In the genomic region with DNA sequence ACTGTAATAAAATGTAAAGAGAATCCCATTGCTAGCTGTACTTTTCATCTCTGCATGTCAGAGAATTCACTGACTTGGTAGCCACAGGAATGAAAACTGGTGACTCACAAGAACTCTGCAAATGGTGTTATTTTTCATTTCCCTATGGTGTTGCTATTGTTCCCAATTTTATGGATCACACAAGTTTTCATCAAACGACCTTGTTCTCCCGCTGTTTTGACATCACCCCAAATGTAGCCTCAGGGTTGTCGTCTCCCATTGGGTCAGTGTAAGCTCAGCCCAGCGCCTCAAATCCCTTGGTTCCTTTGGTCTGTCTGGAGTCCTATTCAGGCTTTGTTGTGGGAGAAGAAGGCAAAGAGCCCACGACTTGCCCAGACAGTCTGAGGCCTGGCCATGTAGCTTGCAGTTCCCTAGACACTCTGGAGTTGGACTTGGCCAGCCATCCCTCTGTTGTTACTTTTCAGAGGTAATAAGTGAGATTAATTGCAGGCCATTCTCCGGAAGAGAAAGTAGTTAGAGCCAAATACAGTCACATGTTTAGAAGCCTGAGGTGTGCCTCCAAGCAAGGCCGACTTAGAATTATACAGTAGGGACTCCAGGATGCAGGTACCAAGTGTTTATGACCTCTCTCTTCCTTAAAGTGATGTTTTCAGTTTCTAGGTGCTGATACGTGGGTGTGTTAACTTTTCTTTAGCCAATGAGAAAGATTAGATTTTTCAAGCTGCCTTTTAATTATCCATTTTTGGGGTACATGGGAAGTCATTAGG, we compare ENCODE assay signal across 9 cellular contexts.
DNase-seq lines count a peak whose midpoint lies in the region; ATAC-seq and TF ChIP-seq lines count a peak whose summit lies in the region.
"Had no signal": no experiment of that assay in that cellular context is flagged by ENCODE, and none has a peak within 500 bp of the region (broad histone marks: within the 10 kb centered on the region; RNA-seq: fewer than 3 reads in every experiment).

No MANE protein-coding gene starts in this region.

- DNase-seq in GM03348 (ENCODE audit: low spot score) = peak; percentile 72
- peak; percentile 73 for DNase-seq in adipocyte (ENCODE audit: low read depth)
- peak; percentile 69 for DNase-seq in sigmoid colon
- no peak for DNase-seq in activated naive CD4-positive, alpha-beta T cell treated with anti-CD3 and anti-CD28 coated beads, Interleukin-2, amount 50 U/mL, for 72 hours (ENCODE audit: low spot score in 2 of 2)
- no peak for DNase-seq in activated CD4-positive, alpha-beta T cell treated with anti-CD3 and anti-CD28 coated beads, Interleukin-2, amount 10 ng/mL, durations not matched to agents 24 days and 14 days
- no peak for DNase-seq in KG1 (lab: John Stamatoyannopoulos, UW)
- DNase-seq: Calu3 had no signal

- no peaks in the 10 kb centered on the region for H3K9me3 Mint-ChIP-seq in activated naive CD4-positive, alpha-beta T cell treated with anti-CD3 and anti-CD28 coated beads, Interleukin-2, amount 50 U/mL, for 72 hours
- H3K9me3 Mint-ChIP-seq in activated CD4-positive, alpha-beta T cell treated with anti-CD3 and anti-CD28 coated beads, Interleukin-2, amount 10 ng/mL, durations not matched to agents 24 days and 14 days = no peaks in the 10 kb centered on the region

- ATAC-seq in gastroesophageal sphincter (peak; percentile 46), GM19397 (IDR thresholded peaks at IDR 0.05; ENCODE audit: unreplicated experiment) (no peak)
- no peak for ATAC-seq in activated naive CD4-positive, alpha-beta T cell treated with anti-CD3 and anti-CD28 coated beads, Interleukin-2, amount 50 U/mL, for 72 hours

- no peaks in the 10 kb centered on the region for H3K27me3 Mint-ChIP-seq in activated CD4-positive, alpha-beta T cell treated with anti-CD3 and anti-CD28 coated beads, Interleukin-2, amount 10 ng/mL, durations not matched to agents 24 days and 14 days

- H3K27ac ChIP-seq in gastroesophageal sphincter = peak overlapping the region; percentile 64 to 86 (median 82)
- H3K27ac ChIP-seq in sigmoid colon = peak overlapping the region; percentile 51 to 84 (median 72)

- no peak for TF ChIP-seq CTCF in gastroesophageal sphincter (IDR thresholded peaks at IDR 0.05)
- TF ChIP-seq CTCF in sigmoid colon (IDR thresholded peaks at IDR 0.05) = no peak

- intact Hi-C loops in sigmoid colon (cut with DNase I) = loop anchor here (5.0 kb wide), 1 partner anchor 85 kb away; no protein-coding TSS in a partner anchor
- intact Hi-C loops in activated CD4-positive, alpha-beta T cell treated with anti-CD3 and anti-CD28 coated beads, Interleukin-2, amount 10 ng/mL, durations not matched to agents 24 days and 14 days (cut with micrococcal nuclease) = no loop called here

- H3K9me3 ChIP-seq in adipocyte (ENCODE audit: control insufficient read depth, low read length) (no peaks in the 10 kb centered on the region), gastroesophageal sphincter (no peaks in the 10 kb centered on the region), sigmoid colon (no peaks in the 10 kb centered on the region)

- H3K4me1 Mint-ChIP-seq in activated CD4-positive, alpha-beta T cell treated with anti-CD3 and anti-CD28 coated beads, Interleukin-2, amount 10 ng/mL, durations not matched to agents 24 days and 14 days = peaks cover 15% of the 10 kb centered on the region

- 24 to 52% methylated on average over 7 to 8 of the region's 8 CpGs for WGBS in gastroesophageal sphincter (ENCODE audit: low coverage in 1 of 2), 2 donors
- 21 to 66% methylated on average over 8 of the region's 8 CpGs for WGBS in sigmoid colon, 2 donors

- TF ChIP-seq EP300 in gastroesophageal sphincter (IDR thresholded peaks at IDR 0.05) = no peak
- no peak for TF ChIP-seq EP300 in sigmoid colon (IDR thresholded peaks at IDR 0.05)

- H3K36me3 Mint-ChIP-seq in activated naive CD4-positive, alpha-beta T cell treated with anti-CD3 and anti-CD28 coated beads, Interleukin-2, amount 50 U/mL, for 72 hours = peaks cover 7 to 16% of the 10 kb centered on the region in 2 donors
- H3K36me3 Mint-ChIP-seq in activated CD4-positive, alpha-beta T cell treated with anti-CD3 and anti-CD28 coated beads, Interleukin-2, amount 10 ng/mL, durations not matched to agents 24 days and 14 days (ENCODE audit: low read depth) = peaks cover 8% of the 10 kb centered on the region

- H3K9ac ChIP-seq in adipocyte (ENCODE audit: low read length) = peak overlapping the region; percentile 37

- TF ChIP-seq POLR2A in gastroesophageal sphincter (IDR thresholded peaks at IDR 0.05) (no peak), sigmoid colon (IDR thresholded peaks at IDR 0.05) (no peak)

- H3K27me3 ChIP-seq in adipocyte (replicated peaks; ENCODE audit: control insufficient read depth, insufficient read depth, low read length) (no peaks in the 10 kb centered on the region), gastroesophageal sphincter (no peaks in the 10 kb centered on the region), sigmoid colon (no peaks in the 10 kb centered on the region)

- H3K4me1 ChIP-seq in adipocyte (ENCODE audit: control insufficient read depth, insufficient read depth, low read length) = peaks cover 57% of the 10 kb centered on the region
- peaks cover 15 to 57% (median 23%) of the 10 kb centered on the region in 3 donors for H3K4me1 ChIP-seq in gastroesophageal sphincter
- peaks cover 0 to 56% (median 46%) of the 10 kb centered on the region in 4 donors for H3K4me1 ChIP-seq in sigmoid colon

- H3K4me3 ChIP-seq in adipocyte (ENCODE audit: low read length) = peak overlapping the region; percentile 40
- H3K4me3 ChIP-seq in gastroesophageal sphincter = no peak overlapping the region
- H3K4me3 ChIP-seq in sigmoid colon = no peak overlapping the region

- no peak overlapping the region for H3K27ac Mint-ChIP-seq in activated naive CD4-positive, alpha-beta T cell treated with anti-CD3 and anti-CD28 coated beads, Interleukin-2, amount 50 U/mL, for 72 hours
- no peak overlapping the region for H3K27ac Mint-ChIP-seq in activated CD4-positive, alpha-beta T cell treated with anti-CD3 and anti-CD28 coated beads, Interleukin-2, amount 10 ng/mL, durations not matched to agents 24 days and 14 days

- H3K4me3 Mint-ChIP-seq in activated CD4-positive, alpha-beta T cell treated with anti-CD3 and anti-CD28 coated beads, Interleukin-2, amount 10 ng/mL, durations not matched to agents 24 days and 14 days = no peak overlapping the region

- H3K36me3 ChIP-seq in adipocyte (ENCODE audit: control insufficient read depth, insufficient read depth, low read length, severe bottlenecking) = peaks cover 16% of the 10 kb centered on the region
- peaks cover 0 to 9% of the 10 kb centered on the region in 2 donors for H3K36me3 ChIP-seq in gastroesophageal sphincter
- peaks cover 0 to 7% (median 0%) of the 10 kb centered on the region in 4 donors for H3K36me3 ChIP-seq in sigmoid colon

Comparison
In these comparisons a context has a peak if more than half of its experiments do, and no peak if none do; other contexts are left out.
1. DNase-seq: peak in GM03348 (single experiment), adipocyte (single experiment) and sigmoid colon (single experiment); none in activated naive CD4-positive, alpha-beta T cell treated with anti-CD3 and anti-CD28 coated beads, Interleukin-2, amount 50 U/mL, for 72 hours (0 of 2), activated CD4-positive, alpha-beta T cell treated with anti-CD3 and anti-CD28 coated beads, Interleukin-2, amount 10 ng/mL, durations not matched to agents 24 days and 14 days (single experiment) and KG1 (single experiment).